ENCODE assay signal across 29 cellular contexts in the genomic region with DNA sequence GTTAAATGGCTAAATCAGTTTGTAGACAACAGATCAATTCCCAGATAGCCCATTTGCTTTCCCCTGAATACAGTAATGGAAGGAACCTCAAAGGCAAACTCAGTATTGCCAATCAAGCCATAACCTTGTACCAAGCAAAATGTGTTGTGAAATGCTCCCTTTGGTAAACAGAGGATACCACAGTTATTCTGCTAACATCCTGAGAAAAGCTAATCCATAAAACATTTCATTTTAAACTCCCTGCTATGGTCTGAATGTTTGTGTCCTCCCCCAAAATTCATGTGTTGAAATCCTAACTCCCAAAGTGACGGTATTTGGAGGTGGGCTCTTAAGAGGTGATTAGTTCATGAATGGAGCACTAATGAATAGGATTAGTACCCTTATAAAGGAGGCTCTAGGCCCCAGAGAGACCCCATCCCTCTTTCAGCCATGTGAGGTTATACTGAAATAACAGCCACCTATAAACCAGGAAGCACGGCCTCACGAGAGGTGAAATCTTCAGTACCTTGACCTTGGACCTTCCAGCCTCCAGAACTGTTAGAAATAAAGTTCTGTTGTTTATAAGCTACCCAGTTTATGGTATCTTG.
"Had no signal": no experiment of that assay in that cellular context is flagged by ENCODE, and none has a peak within 500 bp of the region (broad histone marks: within the 10 kb centered on the region; RNA-seq: fewer than 3 reads in every experiment).

No MANE protein-coding gene starts in this region.

- H3K36me3 Mint-ChIP-seq: activated CD4-positive, alpha-beta memory T cell treated with anti-CD3 and anti-CD28 coated beads for 36 hours; activated naive CD4-positive, alpha-beta T cell treated with anti-CD3 and anti-CD28 coated beads, Interleukin-2, amount 10 ng/mL, durations not matched to agents 7 days and 5 days; activated naive CD8-positive, alpha-beta T cell treated with anti-CD3 and anti-CD28 coated beads, Interleukin-2, amount 10 ng/mL, durations not matched to agents 7 days and 5 days; immature natural killer cell had no signal

- H3K27me3 Mint-ChIP-seq: activated CD4-positive, alpha-beta memory T cell treated with anti-CD3 and anti-CD28 coated beads for 36 hours; activated CD4-positive, alpha-beta T cell treated with anti-CD3 and anti-CD28 coated beads, Interleukin-2, amount 10 ng/mL, durations not matched to agents 24 days and 14 days; activated naive CD4-positive, alpha-beta T cell treated with anti-CD3 and anti-CD28 coated beads, Interleukin-2, amount 10 ng/mL, durations not matched to agents 7 days and 5 days; activated naive CD8-positive, alpha-beta T cell treated with anti-CD3 and anti-CD28 coated beads, Interleukin-2, amount 10 ng/mL, durations not matched to agents 7 days and 5 days; activated T-cell treated with anti-CD3 and anti-CD28 coated beads, Interleukin-2, amount 50 U/mL, for 24 hours; natural killer cell treated with Interleukin-12 subunit alpha and Interleukin-12 subunit beta and Interleukin-15 and Interleukin-18, amount 100 ng/mL, for 72 hours had no signal

- DNase-seq: activated CD4-positive, alpha-beta memory T cell treated with anti-CD3 and anti-CD28 coated beads for 36 hours; activated CD4-positive, alpha-beta T cell treated with anti-CD3 and anti-CD28 coated beads, Interleukin-2, amount 10 ng/mL, durations not matched to agents 24 days and 14 days; activated CD4-positive, CD25-positive, alpha-beta regulatory T cell treated with anti-CD3 and anti-CD28 coated beads, Interleukin-2, amount 50 U/mL, for 72 hours; activated CD8-positive, alpha-beta memory T cell treated with anti-CD3 and anti-CD28 coated beads, Interleukin-2, amount 50 U/mL, for 48 hours; activated gamma-delta T cell; activated naive CD4-positive, alpha-beta T cell treated with anti-CD3 and anti-CD28 coated beads, Interleukin-2, amount 10 ng/mL, durations not matched to agents 7 days and 5 days; activated naive CD8-positive, alpha-beta T cell treated with anti-CD3 and anti-CD28 coated beads, Interleukin-2, amount 10 ng/mL, durations not matched to agents 7 days and 5 days; activated T-cell treated with anti-CD3 and anti-CD28 coated beads, Interleukin-2, amount 50 U/mL, for 24 hours; amniotic stem cell; brain microvascular endothelial cell; caudate nucleus; foreskin fibroblast; head of caudate nucleus; hippocampal formation; immature natural killer cell; lower lobe of right lung; mucosa of descending colon; pancreas; psoas muscle; stimulated activated CD4-positive, alpha-beta T cell treated with anti-CD3 and anti-CD28 coated beads, Interleukin-15, amount 100 ng/mL, for 24 hours; stimulated activated CD4-positive, alpha-beta T cell treated with anti-CD3 and anti-CD28 coated beads, Interleukin-2, amount 100 ng/mL, for 24 hours; stimulated activated naive CD4-positive, alpha-beta T cell treated with Interleukin-2 at 50 U/mL for 16 hours; SW 1271; T1000; WERI-Rb-1 had no signal

- H3K4me3 ChIP-seq: lower lobe of right lung, mucosa of descending colon, pancreas, psoas muscle, tibial nerve had no signal

- H3K9me3 ChIP-seq: lower lobe of right lung, mucosa of descending colon, neutrophil, pancreas, psoas muscle, tibial nerve had no signal

- H3K27ac Mint-ChIP-seq: activated CD4-positive, alpha-beta memory T cell treated with anti-CD3 and anti-CD28 coated beads for 36 hours; activated CD4-positive, alpha-beta T cell treated with anti-CD3 and anti-CD28 coated beads, Interleukin-2, amount 10 ng/mL, durations not matched to agents 24 days and 14 days; activated naive CD4-positive, alpha-beta T cell treated with anti-CD3 and anti-CD28 coated beads, Interleukin-2, amount 10 ng/mL, durations not matched to agents 7 days and 5 days; activated naive CD8-positive, alpha-beta T cell treated with anti-CD3 and anti-CD28 coated beads, Interleukin-2, amount 10 ng/mL, durations not matched to agents 7 days and 5 days; activated T-cell treated with anti-CD3 and anti-CD28 coated beads, Interleukin-2, amount 50 U/mL, for 24 hours; immature natural killer cell; natural killer cell treated with Interleukin-12 subunit alpha and Interleukin-12 subunit beta and Interleukin-15 and Interleukin-18, amount 100 ng/mL, for 72 hours; T-helper 1 cell treated with Interleukin-12 subunit alpha and Interleukin-12 subunit beta and Interleukin-4 antibody, amounts not matched to agents 30 μg/mL and 1 μg/mL, for 36 hours had no signal

- H3K27me3 ChIP-seq: brain microvascular endothelial cell, neutrophil, pancreas, tibial nerve had no signal

- H3K27ac ChIP-seq: brain microvascular endothelial cell, lower lobe of right lung, neutrophil, pancreas, psoas muscle, tibial nerve, WERI-Rb-1 had no signal

- H3K4me1 Mint-ChIP-seq: activated CD4-positive, alpha-beta T cell treated with anti-CD3 and anti-CD28 coated beads, Interleukin-2, amount 10 ng/mL, durations not matched to agents 24 days and 14 days; activated naive CD4-positive, alpha-beta T cell treated with anti-CD3 and anti-CD28 coated beads, Interleukin-2, amount 10 ng/mL, durations not matched to agents 7 days and 5 days; activated naive CD8-positive, alpha-beta T cell treated with anti-CD3 and anti-CD28 coated beads, Interleukin-2, amount 10 ng/mL, durations not matched to agents 7 days and 5 days; immature natural killer cell had no signal

- ATAC-seq: lower lobe of right lung; mucosa of descending colon; natural killer cell treated with Interleukin-12 subunit alpha and Interleukin-12 subunit beta and Interleukin-15 and Interleukin-18, amount 100 ng/mL, for 72 hours; pancreas; psoas muscle had no signal

- H3K9me3 Mint-ChIP-seq: activated CD4-positive, alpha-beta memory T cell treated with anti-CD3 and anti-CD28 coated beads for 36 hours; activated CD4-positive, alpha-beta T cell treated with anti-CD3 and anti-CD28 coated beads, Interleukin-2, amount 10 ng/mL, durations not matched to agents 24 days and 14 days; activated naive CD4-positive, alpha-beta T cell treated with anti-CD3 and anti-CD28 coated beads, Interleukin-2, amount 10 ng/mL, durations not matched to agents 7 days and 5 days; activated naive CD8-positive, alpha-beta T cell treated with anti-CD3 and anti-CD28 coated beads, Interleukin-2, amount 10 ng/mL, durations not matched to agents 7 days and 5 days; T-helper 1 cell treated with Interleukin-12 subunit alpha and Interleukin-12 subunit beta and Interleukin-4 antibody, amounts not matched to agents 30 μg/mL and 1 μg/mL, for 36 hours had no signal

- H3K36me3 ChIP-seq: brain microvascular endothelial cell, lower lobe of right lung, neutrophil, pancreas, tibial nerve, WERI-Rb-1 had no signal

- H3K4me1 ChIP-seq: lower lobe of right lung, pancreas, psoas muscle, tibial nerve had no signal

- H3K4me3 Mint-ChIP-seq: activated CD4-positive, alpha-beta memory T cell treated with anti-CD3 and anti-CD28 coated beads for 36 hours; activated CD4-positive, alpha-beta T cell treated with anti-CD3 and anti-CD28 coated beads, Interleukin-2, amount 10 ng/mL, durations not matched to agents 24 days and 14 days; activated naive CD4-positive, alpha-beta T cell treated with anti-CD3 and anti-CD28 coated beads, Interleukin-2, amount 10 ng/mL, durations not matched to agents 7 days and 5 days; activated naive CD8-positive, alpha-beta T cell treated with anti-CD3 and anti-CD28 coated beads, Interleukin-2, amount 10 ng/mL, durations not matched to agents 7 days and 5 days; activated T-cell treated with anti-CD3 and anti-CD28 coated beads, Interleukin-2, amount 50 U/mL, for 24 hours; immature natural killer cell; natural killer cell treated with Interleukin-12 subunit alpha and Interleukin-12 subunit beta and Interleukin-15 and Interleukin-18, amount 100 ng/mL, for 72 hours; T-helper 1 cell treated with Interleukin-12 subunit alpha and Interleukin-12 subunit beta and Interleukin-4 antibody, amounts not matched to agents 30 μg/mL and 1 μg/mL, for 36 hours had no signal
